In the genomic region with DNA sequence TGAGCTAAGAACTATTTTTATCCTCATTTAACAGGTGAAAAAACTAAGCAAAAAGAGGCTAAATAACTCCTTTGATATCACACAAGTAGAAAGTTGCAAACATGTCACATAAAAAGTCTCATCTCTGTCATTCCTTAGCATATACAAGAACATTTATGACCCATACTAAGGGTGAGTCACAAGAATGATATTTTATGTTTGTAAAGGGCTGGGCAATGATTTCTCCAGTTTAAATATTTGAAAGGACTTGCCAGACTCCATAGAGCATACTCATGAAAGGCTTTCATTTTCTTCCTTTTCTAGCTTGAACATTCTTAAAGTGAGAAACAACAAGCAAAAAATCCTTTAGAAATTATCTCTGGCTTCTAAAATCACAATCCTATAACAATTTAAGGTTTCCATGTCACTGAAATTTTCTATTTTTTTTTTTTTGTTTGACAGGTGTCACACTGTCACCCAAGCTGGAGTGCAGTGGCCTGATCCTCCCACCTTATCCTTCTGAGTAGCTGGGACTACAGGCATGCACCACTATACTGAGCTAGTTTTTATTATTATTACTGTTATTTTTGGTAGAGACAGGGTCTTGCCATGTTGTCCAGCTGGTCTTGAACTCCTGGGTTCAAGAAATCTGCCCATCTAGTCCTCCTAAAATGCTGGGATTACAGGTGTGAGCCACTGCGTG, we compare ENCODE assay signal across 25 cellular contexts.
A peak's percentile ranks its signal among the peaks of the same experiment; 100 is the strongest.
DNase-seq lines count a peak whose midpoint lies in the region; ATAC-seq, FAIRE-seq and TF ChIP-seq lines count a peak whose summit lies in the region.
"Had no signal": no experiment of that assay in that cellular context is flagged by ENCODE, and none has a peak within 500 bp of the region (broad histone marks: within the 10 kb centered on the region; RNA-seq: fewer than 3 reads in every experiment).

No MANE protein-coding gene starts in this region.

- H3K27ac ChIP-seq in mammary epithelial cell (ENCODE audit: insufficient read depth, low read depth, low read length): no peak overlapping the region
- no peak overlapping the region for H3K27ac ChIP-seq in RWPE2 (ENCODE audit: poor library complexity, severe bottlenecking)
- no peak overlapping the region for H3K27ac ChIP-seq in pancreas
- H3K27ac ChIP-seq: 22Rv1; BLaER1 treated with 17β-estradiol and CSF1 and Interleukin-3, amounts not matched to agents 10 nM and 100 nM; GM23248; HL-60 had no signal

- POLR2A ChIA-PET in MCF 10A (lab: Yijun Ruan, JAX): interaction anchor here (0.6 to 0.7 kb wide), 2 partner anchors 13 to 16 kb away, joined by 3 to 4 read pairs; no protein-coding TSS in a partner anchor

- ATAC-seq in RWPE2 (ENCODE audit: low read depth) (peak; percentile 25; the same call in 1 of the 3 replicates), left colon (peak; percentile 97), pancreas (no peak)
- ATAC-seq: HCT116 had no signal

- no peaks in the 10 kb centered on the region for H3K27me3 Mint-ChIP-seq in MCF 10A (ENCODE audit: insufficient read depth, unreplicated experiment)
- H3K27me3 Mint-ChIP-seq: CD8-positive, alpha-beta memory T cell had no signal

- peaks cover 8% of the 10 kb centered on the region for H3K4me1 Mint-ChIP-seq in MCF 10A (ENCODE audit: insufficient read depth, unreplicated experiment)
- H3K4me1 Mint-ChIP-seq: CD8-positive, alpha-beta memory T cell had no signal

- peak; percentile 5 for DNase-seq in MCF 10A (ENCODE audit: unreplicated experiment)
- no peak for DNase-seq in mammary epithelial cell
- no peak for DNase-seq in RWPE2 (ENCODE audit: low spot score)
- no peak for DNase-seq in left colon
- DNase-seq in ureter (ENCODE audit: low spot score): no peak
- DNase-seq in NCI-H226: no peak
- DNase-seq in activated CD4-positive, alpha-beta T cell treated with anti-CD3 and anti-CD28 coated beads for 1 hour: no peak
- DNase-seq in pancreas: no peak
- DNase-seq: CD8-positive, alpha-beta memory T cell; GF-D8; GM23248; KG1; MG63; NCI-H1092 treated with DMSO at 0.1 percent for 48 hours; NCI-H1694 treated with DMSO at 0.1 percent for 48 hours; NCI-H2107; NCI-H345; NCI-H69; SIG-M5 had no signal

- no TSS peak for BruUV-seq in MCF 10A (replicated peaks; lab: Mats Ljungman, UMichigan)
- no TSS peak for BruUV-seq in mammary epithelial cell (replicated peaks; lab: Mats Ljungman, UMichigan)

- no peak overlapping the region for H3K4me3 Mint-ChIP-seq in MCF 10A (ENCODE audit: unreplicated experiment)
- H3K4me3 Mint-ChIP-seq: CD8-positive, alpha-beta memory T cell had no signal

- no peaks in the 10 kb centered on the region for H4K20me1 ChIP-seq in mammary epithelial cell (ENCODE audit: insufficient read depth, low read length)
- H4K20me1 ChIP-seq: BLaER1 treated with 17β-estradiol and CSF1 and Interleukin-3, amounts not matched to agents 10 nM and 100 nM had no signal

- no peak overlapping the region for H2AFZ ChIP-seq in mammary epithelial cell (ENCODE audit: low read depth, low read length)
- H2AFZ ChIP-seq: GM23248 had no signal

- H3K27me3 ChIP-seq in mammary epithelial cell (ENCODE audit: insufficient read depth, low read length) (no peaks in the 10 kb centered on the region), RWPE2 (ENCODE audit: insufficient read depth, poor library complexity, severe bottlenecking) (no peaks in the 10 kb centered on the region), pancreas (no peaks in the 10 kb centered on the region)
- H3K27me3 ChIP-seq: BLaER1 treated with 17β-estradiol and CSF1 and Interleukin-3, amounts not matched to agents 10 nM and 100 nM; MG63 had no signal

- H3K4me2 ChIP-seq in mammary epithelial cell (ENCODE audit: insufficient read depth, low read depth, low read length): no peak overlapping the region
- H3K4me2 ChIP-seq: BLaER1 treated with 17β-estradiol and CSF1 and Interleukin-3, amounts not matched to agents 10 nM and 100 nM had no signal

- H3K4me3 ChIP-seq in mammary epithelial cell (replicated peaks in 1 of 3; ENCODE audit: insufficient read depth in 1 of 3, low read depth in 2 of 3, low read length in 3 of 3) (no peak overlapping the region), RWPE2 (ENCODE audit: severe bottlenecking) (no peak overlapping the region), pancreas (no peak overlapping the region)
- H3K4me3 ChIP-seq: BLaER1 treated with 17β-estradiol and CSF1 and Interleukin-3, amounts not matched to agents 10 nM and 100 nM; GM23248; MG63 had no signal

- H3K4me1 ChIP-seq in mammary epithelial cell (ENCODE audit: insufficient read depth, low read length) (no peaks in the 10 kb centered on the region), RWPE2 (ENCODE audit: insufficient read depth, poor library complexity, severe bottlenecking) (no peaks in the 10 kb centered on the region), pancreas (no peaks in the 10 kb centered on the region)
- H3K4me1 ChIP-seq: BLaER1 treated with 17β-estradiol and CSF1 and Interleukin-3, amounts not matched to agents 10 nM and 100 nM had no signal

- no peak for TF ChIP-seq CTCF in MCF 10A (IDR thresholded peaks at IDR 0.05; ENCODE audit: unreplicated experiment)
- no peak for TF ChIP-seq CTCF in mammary epithelial cell (conservative IDR thresholded peaks at IDR 0.05 in 1 of 2, IDR thresholded peaks at IDR 0.05 in 1 of 2; ENCODE audit: extremely low read depth in 1 of 2, insufficient read depth in 1 of 2, low read depth in 1 of 2, low read length in 2 of 2)
- no peak for TF ChIP-seq CTCF in RWPE2 (IDR thresholded peaks at IDR 0.05; ENCODE audit: poor library complexity, severe bottlenecking)
- no peak for TF ChIP-seq CTCF in pancreas (IDR thresholded peaks at IDR 0.05)

- peak overlapping the region; percentile 74 for H3K27ac Mint-ChIP-seq in MCF 10A (ENCODE audit: low read depth, unreplicated experiment)
- H3K27ac Mint-ChIP-seq: CD8-positive, alpha-beta memory T cell had no signal

- WGBS in mammary epithelial cell (ENCODE audit: low coverage, missing lambda C conversion rate): 71% methylated on average over 1 of the region's 1 CpG
- WGBS in pancreas, 2 donors: 79 to 89% methylated on average over 1 of the region's 1 CpG

- CTCF ChIA-PET in MCF 10A (lab: Yijun Ruan, JAX): interaction anchor here (1.0 kb wide), 1 partner anchor 152 kb away, joined by 4 read pairs; no protein-coding TSS in a partner anchor
- CTCF ChIA-PET in mammary epithelial cell (lab: Charles Lee; ENCODE audit: low non-redundant PET): no interaction called here

- intact Hi-C loops in MCF 10A (cut with micrococcal nuclease) (no loop called here), mammary epithelial cell (cut with micrococcal nuclease) (no loop called here), left colon (cut with DNase I, micrococcal nuclease) (no loop called here), pancreas (cut with DNase I) (no loop called here)

- H3K9me3 Mint-ChIP-seq in MCF 10A (ENCODE audit: unreplicated experiment): no peaks in the 10 kb centered on the region

- H3K36me3 Mint-ChIP-seq in MCF 10A (ENCODE audit: insufficient read depth, unreplicated experiment): no peaks in the 10 kb centered on the region
- H3K36me3 Mint-ChIP-seq: CD8-positive, alpha-beta memory T cell had no signal

- H3K36me3 ChIP-seq in mammary epithelial cell (ENCODE audit: insufficient read depth, low read length) (no peaks in the 10 kb centered on the region), RWPE2 (ENCODE audit: low read depth) (no peaks in the 10 kb centered on the region), pancreas (no peaks in the 10 kb centered on the region)
- H3K36me3 ChIP-seq: BLaER1 treated with 17β-estradiol and CSF1 and Interleukin-3, amounts not matched to agents 10 nM and 100 nM; MG63 had no signal

- no peak for FAIRE-seq in pancreas (lab: Jason Lieb, UNC)
- FAIRE-seq: GM12891, GM18507 had no signal

- in situ Hi-C loops in mammary epithelial cell (cut with MboI; ENCODE audit: low sequenced_read_pairs in 2 of 2): no loop called here

- H3K79me2 ChIP-seq in mammary epithelial cell (ENCODE audit: insufficient read depth, low read length): no peaks in the 10 kb centered on the region

- H3K9me3 ChIP-seq in mammary epithelial cell (replicated peaks; ENCODE audit: insufficient read depth, low read length): peaks cover 12% of the 10 kb centered on the region
- H3K9me3 ChIP-seq in RWPE2 (ENCODE audit: severe bottlenecking): peaks cover 2% of the 10 kb centered on the region
- no peaks in the 10 kb centered on the region for H3K9me3 ChIP-seq in pancreas
- H3K9me3 ChIP-seq: BLaER1 treated with 17β-estradiol and CSF1 and Interleukin-3, amounts not matched to agents 10 nM and 100 nM; MG63 had no signal

- H3K9ac ChIP-seq in mammary epithelial cell (ENCODE audit: insufficient read depth, low read length): no peak overlapping the region
- H3K9ac ChIP-seq: BLaER1 treated with 17β-estradiol and CSF1 and Interleukin-3, amounts not matched to agents 10 nM and 100 nM; GM23248 had no signal

- dilution Hi-C loops in mammary epithelial cell (cut with HindIII; ENCODE audit: low sequenced_read_pairs): no loop called here

Comparison
In these comparisons a context has a peak if more than half of its experiments do, and no peak if none do; other contexts are left out.
1. ATAC-seq: peak in RWPE2 (single experiment) and left colon (single experiment); none in pancreas (0 of 4).